Comparison of ENCODE assay signal across 8 cellular contexts in genomic region chr19:42255766-42256750, GRCh38. TPM values are rescaled to one million over a fixed set of nuclear protein-coding genes. Genes with fewer than 3 reads are reported as not detected.
A peak's percentile ranks its signal among the peaks of the same experiment; 100 is the strongest.
DNase-seq lines count a peak whose midpoint lies in the region; ATAC-seq and TF ChIP-seq lines count a peak whose summit lies in the region.

No MANE protein-coding gene starts in this region.

- H3K27me3 ChIP-seq in GM23338 (ENCODE audit: insufficient read depth) (peaks cover 17% of the 10 kb centered on the region), SU-DHL-6 (ENCODE audit: low read length) (no peaks in the 10 kb centered on the region), muscle layer of colon (ENCODE audit: control insufficient read depth in 1 of 2, insufficient read depth in 2 of 2, low read length in 2 of 2) (no peaks in the 10 kb centered on the region)

- DNase-seq in AG10803 (ENCODE audit: low read depth) (peak; percentile 46), GM23338 (ENCODE audit: low spot score) (peak; percentile 79), epithelial cell of proximal tubule (ENCODE audit: low read depth) (no peak), NCI-H2081 treated with DMSO at 0.1 percent for 48 hours (lab: John Stamatoyannopoulos, UW) (no peak), MV-4-11 (lab: John Stamatoyannopoulos, UW) (no peak), GM19240 (ENCODE audit: insufficient read length, low spot score) (no peak)

- H3K9me2 ChIP-seq in GM23338 (ENCODE audit: insufficient read depth) (no peaks in the 10 kb centered on the region), SU-DHL-6 (replicated peaks; ENCODE audit: insufficient read depth, low read length) (no peaks in the 10 kb centered on the region)

- H3K4me3 ChIP-seq in AG10803 (ENCODE audit: low read length) (peak overlapping the region; percentile 67), GM23338 (peak overlapping the region; percentile 96), SU-DHL-6 (ENCODE audit: insufficient read depth, low read length, poor library complexity, severe bottlenecking) (peak overlapping the region; percentile 96), epithelial cell of proximal tubule (ENCODE audit: low read depth, low read length) (peak overlapping the region; percentile 99), muscle layer of colon (ENCODE audit: low read depth in 1 of 2, low read length in 2 of 2) (peak overlapping the region; percentile 77 to 80)

- H3K9me3 ChIP-seq in SU-DHL-6 (ENCODE audit: insufficient read depth, low read length) = no peaks in the 10 kb centered on the region
- H3K9me3 ChIP-seq in muscle layer of colon (ENCODE audit: low read length) = no peaks in the 10 kb centered on the region

- H3K27ac ChIP-seq in GM23338 (ENCODE audit: low read depth) = peak overlapping the region; percentile 83; the same call in 1 of the 2 replicates
- no peak overlapping the region for H3K27ac ChIP-seq in SU-DHL-6 (ENCODE audit: low read depth, low read length)
- peak overlapping the region; percentile 99 for H3K27ac ChIP-seq in muscle layer of colon (ENCODE audit: low read depth, low read length)

- no peaks in the 10 kb centered on the region; the same call in 1 of the 3 replicates for H3K9me3 Mint-ChIP-seq in GM23338

- peak; percentile 16 for ATAC-seq in GM23338

- H4K20me1 ChIP-seq in GM23338 (replicated peaks; ENCODE audit: insufficient read depth) = no peaks in the 10 kb centered on the region
- H4K20me1 ChIP-seq in SU-DHL-6 (ENCODE audit: low read depth, low read length) = no peaks in the 10 kb centered on the region

- no peak overlapping the region; the same call in 1 of the 2 replicates for H3K27ac Mint-ChIP-seq in GM23338

- H2AFZ ChIP-seq in GM23338 (peak overlapping the region; percentile 89; the same call in 1 of the 2 replicates), SU-DHL-6 (ENCODE audit: low read depth, low read length, severe bottlenecking) (peak overlapping the region; percentile 45)

- H3K4me3 Mint-ChIP-seq in GM23338 = peak overlapping the region; percentile 71

- H3K79me2 ChIP-seq in GM23338 (replicated peaks; ENCODE audit: insufficient read depth) = peaks cover 24% of the 10 kb centered on the region
- peaks cover 15% of the 10 kb centered on the region; the same call in 1 of the 2 replicates for H3K79me2 ChIP-seq in SU-DHL-6 (ENCODE audit: insufficient read depth, low read length)

- H3K9ac ChIP-seq in SU-DHL-6 (ENCODE audit: low read length) (peak overlapping the region; percentile 98), muscle layer of colon (ENCODE audit: low read length) (peak overlapping the region; percentile 86)

- H3K4me1 Mint-ChIP-seq in GM23338 = peaks cover 24% of the 10 kb centered on the region

- H3K4me2 ChIP-seq in GM23338 = peak overlapping the region; percentile 99
- peak overlapping the region; percentile 90 for H3K4me2 ChIP-seq in SU-DHL-6 (ENCODE audit: low read depth, low read length, poor library complexity, severe bottlenecking)

- TF ChIP-seq CTCF in AG10803 (conservative IDR thresholded peaks at IDR 0.05; ENCODE audit: low read length) (no peak), GM23338 (conservative IDR thresholded peaks at IDR 0.05; ENCODE audit: low read depth in 2 of 2) (no peak), SU-DHL-6 (IDR thresholded peaks at IDR 0.05; ENCODE audit: insufficient read depth, low read length, poor library complexity, severe bottlenecking) (no peak), epithelial cell of proximal tubule (conservative IDR thresholded peaks at IDR 0.05; ENCODE audit: low read depth, low read length) (no peak)

- peaks cover 17% of the 10 kb centered on the region for H3F3A ChIP-seq in GM23338 (replicated peaks; ENCODE audit: low read depth)
- H3F3A ChIP-seq in SU-DHL-6 (ENCODE audit: insufficient read depth) = peaks cover 11% of the 10 kb centered on the region; the same call in 1 of the 2 replicates

- H3K36me3 Mint-ChIP-seq in GM23338 (ENCODE audit: low read depth) = peaks cover 4% of the 10 kb centered on the region; the same call in 1 of the 3 replicates

- H3K36me3 ChIP-seq in GM23338 (ENCODE audit: insufficient read depth) = no peaks in the 10 kb centered on the region
- no peaks in the 10 kb centered on the region for H3K36me3 ChIP-seq in SU-DHL-6 (ENCODE audit: low read length)
- H3K36me3 ChIP-seq in muscle layer of colon (ENCODE audit: insufficient read depth, low read length) = no peaks in the 10 kb centered on the region

- H3K4me1 ChIP-seq in GM23338 (ENCODE audit: insufficient read depth) = peaks cover 19% of the 10 kb centered on the region
- peaks cover 25% of the 10 kb centered on the region for H3K4me1 ChIP-seq in muscle layer of colon (ENCODE audit: insufficient read depth, low read length)

- peaks cover 35% of the 10 kb centered on the region for H3K27me3 Mint-ChIP-seq in GM23338 (ENCODE audit: insufficient read depth, low read depth, poor library complexity)

TF ChIP-seq in GM23338, 12 proteins besides CTCF, POLR2A, EP300 and RAD21 (continues in another document):
- TF ChIP-seq EZH2phosphoT487 (IDR thresholded peaks at IDR 0.05; ENCODE audit: unreplicated experiment) (no peak), REST (IDR thresholded peaks at IDR 0.05; ENCODE audit: unreplicated experiment) (no peak), ETS1 (IDR thresholded peaks at IDR 0.05) (no peak; the same call in 1 of the 2 replicates), CREB1 (CRISPR knock-in tag; IDR thresholded peaks at IDR 0.05; ENCODE audit: low read depth) (no peak), ZNF331 (CRISPR knock-in tag; IDR thresholded peaks at IDR 0.05; ENCODE audit: low read depth) (no peak), EZH2 (IDR thresholded peaks at IDR 0.05; ENCODE audit: low read depth, unreplicated experiment) (no peak), JUNB (IDR thresholded peaks at IDR 0.05; ENCODE audit: unreplicated experiment) (no peak), POLR2AphosphoS5 (IDR thresholded peaks at IDR 0.05; ENCODE audit: low read depth) (no peak), NANOG (IDR thresholded peaks at IDR 0.05; ENCODE audit: borderline replicate concordance) (no peak)

RNA-seq across cellular contexts. Expression of gene ERF, which starts 1.1 kb away (rescaled TPM):
- total RNA-seq in GM23338 (2014; rRNA removed; shearing (Covaris generic)) = 49.0 and 49.4 TPM in 2 replicates
- 29.4 and 30.4 TPM in 2 replicates for polyA plus RNA-seq in GM23338 (2016; fragmentation: Nextera tagmentation; extraction: Ambion mirVana)
- 36.3 and 48.6 TPM in 2 replicates for total RNA-seq in epithelial cell of proximal tubule

RNA-seq across cellular contexts. Expression of gene CIC, which starts 13.0 kb away (rescaled TPM):
- total RNA-seq in GM23338 (2014; rRNA removed; shearing (Covaris generic)) = 31.8 and 42.0 TPM in 2 replicates
- polyA plus RNA-seq in GM23338 (2016; fragmentation: Nextera tagmentation; extraction: Ambion mirVana) = 13.2 and 13.9 TPM in 2 replicates
- 49.3 and 63.9 TPM in 2 replicates for total RNA-seq in epithelial cell of proximal tubule

RNA-seq across cellular contexts. Expression of gene GSK3A, which starts 13.7 kb away (rescaled TPM):
- 40.7 and 47.0 TPM in 2 replicates for total RNA-seq in GM23338 (2014; rRNA removed; shearing (Covaris generic))
- polyA plus RNA-seq in GM23338 (2016; fragmentation: Nextera tagmentation; extraction: Ambion mirVana) = 17.7 and 19.2 TPM in 2 replicates
- 30.9 and 33.9 TPM in 2 replicates for total RNA-seq in epithelial cell of proximal tubule

RNA-seq across cellular contexts. Expression of gene ZNF526, which starts 35.9 kb away (rescaled TPM):
- total RNA-seq in GM23338 (2014; rRNA removed; shearing (Covaris generic)) = 12.7 and 13.3 TPM in 2 replicates
- polyA plus RNA-seq in GM23338 (2016; fragmentation: Nextera tagmentation; extraction: Ambion mirVana) = 4.7 and 5.8 TPM in 2 replicates
- total RNA-seq in epithelial cell of proximal tubule = 3.9 and 7.5 TPM in 2 replicates

RNA-seq across cellular contexts. Expression of gene DEDD2, which starts 38.6 kb away (rescaled TPM):
- 59.4 and 63.0 TPM in 2 replicates for total RNA-seq in GM23338 (2014; rRNA removed; shearing (Covaris generic))
- polyA plus RNA-seq in GM23338 (2016; fragmentation: Nextera tagmentation; extraction: Ambion mirVana) = 23.4 and 25.6 TPM in 2 replicates
- total RNA-seq in epithelial cell of proximal tubule = 29.9 and 56.4 TPM in 2 replicates

Comparison
In these comparisons a context has a peak if more than half of its experiments do, and no peak if none do; other contexts are left out.
1. DNase-seq: peak in AG10803 (single experiment) and GM23338 (single experiment); none in epithelial cell of proximal tubule (single experiment), NCI-H2081 treated with DMSO at 0.1 percent for 48 hours (single experiment), MV-4-11 (single experiment) and GM19240 (single experiment).
2. Peak in every context shown above with its lines, with median percentiles within 50 percentile points of each other: H3K4me3 ChIP-seq.